8 cellular contexts compared by ENCODE assay signal in the genomic region with DNA sequence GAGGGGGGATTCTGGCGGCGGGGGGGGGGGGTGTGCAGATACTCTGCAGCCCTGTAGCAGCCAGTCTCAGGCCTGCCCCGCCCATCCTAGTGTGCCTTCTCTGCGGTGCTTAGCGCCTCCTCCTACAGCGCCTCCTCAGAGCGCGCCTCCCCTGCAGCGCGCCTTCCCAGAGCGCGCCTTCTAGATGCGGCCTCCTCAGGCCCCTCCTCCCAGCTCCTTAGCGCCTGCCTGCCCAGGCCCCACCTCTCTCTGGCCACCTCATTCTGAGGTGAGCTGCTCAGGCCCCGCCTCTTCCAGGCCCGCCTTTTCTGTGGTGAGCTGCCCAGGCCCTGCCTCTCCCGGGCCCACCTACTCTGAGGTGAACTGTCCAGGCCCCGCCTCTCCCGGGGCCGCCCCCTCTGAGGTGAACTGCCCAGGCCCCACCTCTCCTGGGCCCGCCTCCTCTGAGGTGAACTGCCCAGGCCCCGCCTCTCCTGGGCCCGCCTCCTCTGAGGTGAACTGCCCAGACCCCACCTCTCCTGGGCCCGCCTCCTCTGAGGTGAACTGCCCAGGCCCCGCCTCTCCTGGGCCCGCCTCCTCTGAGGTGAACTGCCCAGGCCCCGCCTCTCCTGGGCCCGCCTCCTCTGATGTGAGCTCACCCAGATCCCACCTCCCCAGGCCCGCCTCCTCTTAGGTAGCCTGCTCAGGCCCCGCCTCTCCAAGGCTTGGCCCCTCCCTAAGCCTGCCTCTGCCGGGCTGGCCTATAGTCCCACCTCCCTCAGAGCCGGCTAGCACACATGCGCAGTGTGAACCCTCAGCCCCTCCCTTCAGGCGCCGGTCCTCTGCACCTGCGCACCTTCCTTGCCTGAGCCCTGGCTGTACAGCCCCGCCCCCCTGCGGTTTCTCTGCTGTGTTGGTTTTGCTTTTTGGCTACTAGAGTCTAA. TPM values are rescaled to one million over a fixed set of nuclear protein-coding genes. Genes with fewer than 3 reads are reported as not detected.
DNase-seq lines count a peak whose midpoint lies in the region; ATAC-seq and TF ChIP-seq lines count a peak whose summit lies in the region.

No MANE protein-coding gene starts in this region.

- H3K9me1 ChIP-seq in IMR-90 (ENCODE audit: insufficient read depth, low read length), result no peaks in the 10 kb centered on the region

- DNase-seq in Caki2 (ENCODE audit: low read depth) (peak; percentile 99), IMR-90 (peak; percentile 90), OCI-LY7 (ENCODE audit: low spot score) (peak; percentile 94), activated T-cell treated with anti-CD3 and anti-CD28 coated beads for 4 hours (peak; percentile 91), epithelial cell of esophagus (ENCODE audit: low read depth) (peak; percentile 97)
- DNase-seq in stimulated activated CD8-positive, alpha-beta memory T cell treated with anti-CD3 and anti-CD28 coated beads, Interleukin-4, amount 100 ng/mL, for 4 hours (ENCODE audit: low read depth in 2 of 2, low spot score in 1 of 2), result peak; percentile 82 to 87

- H4K5ac ChIP-seq in IMR-90 (ENCODE audit: low read depth, low read length), result no peak overlapping the region

- H2AFZ ChIP-seq in IMR-90 (replicated peaks; ENCODE audit: low read length, poor library complexity), result peak overlapping the region; percentile 89
- H2AFZ ChIP-seq in OCI-LY7 (ENCODE audit: low read length), result no peak overlapping the region

- no peak overlapping the region for H3K23ac ChIP-seq in IMR-90 (ENCODE audit: low read depth, low read length)

- no peaks in the 10 kb centered on the region for H3K9me2 ChIP-seq in OCI-LY7 (ENCODE audit: insufficient read depth, low read length)

- H2AK5ac ChIP-seq in IMR-90 (ENCODE audit: low read depth, low read length), result no peak overlapping the region

- H3K4ac ChIP-seq in IMR-90 (ENCODE audit: low read depth, low read length), result no peak overlapping the region

- no peak for TF ChIP-seq CTCF in IMR-90 (conservative IDR thresholded peaks at IDR 0.05; ENCODE audit: low read depth, low read length)
- TF ChIP-seq CTCF in OCI-LY7 (conservative IDR thresholded peaks at IDR 0.05; ENCODE audit: low read length), result peak; percentile 29; the same call in 1 of the 2 replicates
- TF ChIP-seq CTCF in epithelial cell of esophagus (IDR thresholded peaks at IDR 0.05; ENCODE audit: insufficient read depth, low read depth, low read length, missing control alignments), result no peak

- H3K79me2 ChIP-seq in OCI-LY7 (ENCODE audit: insufficient read depth, low read depth, low read length), result peaks cover 45% of the 10 kb centered on the region

- H3K56ac ChIP-seq in IMR-90 (ENCODE audit: extremely low read depth, insufficient read depth, low read length), result no peak overlapping the region

- no peak overlapping the region for H2BK20ac ChIP-seq in IMR-90 (ENCODE audit: low read depth, low read length)

- H3K9ac ChIP-seq in IMR-90 (ENCODE audit: low read depth, low read length), result no peak overlapping the region
- no peak overlapping the region for H3K9ac ChIP-seq in muscle layer of colon (ENCODE audit: low read length)

- no peak overlapping the region for H4K91ac ChIP-seq in IMR-90 (ENCODE audit: insufficient read depth, low read depth, low read length)

- H2BK5ac ChIP-seq in IMR-90 (ENCODE audit: low read depth, low read length, poor library complexity, severe bottlenecking), result no peak overlapping the region

- peaks cover 8 to 9% of the 10 kb centered on the region in 2 experiments; a peak in 3 of 4 replicates for H3K79me1 ChIP-seq in IMR-90 (ENCODE audit: low read depth in 1 of 2, low read length in 2 of 2)

- no peak for TF ChIP-seq POLR2A in IMR-90 (IDR thresholded peaks at IDR 0.05; ENCODE audit: low read depth, low read length)

- CTCF ChIA-PET in IMR-90 (lab: Yijun Ruan, JAX), result interaction anchor here (2.0 kb wide), 1 partner anchor 11 kb away, joined by 7 read pairs; no protein-coding TSS in a partner anchor
- CTCF ChIA-PET in OCI-LY7 (lab: Charles Lee; ENCODE audit: unreplicated experiment), result interaction anchor here (0.6 to 0.9 kb wide), 3 partner anchors 155 to 323 kb away, joined by 3 to 5 read pairs (median 4); no protein-coding TSS in a partner anchor

- in situ Hi-C loops in Caki2 (cut with HindIII; ENCODE audit: low pct_unique_long_range_greater_than_20kb, low sequenced_read_pairs) (no loop called here), IMR-90 (cut with MboI; ENCODE audit: low sequenced_read_pairs) (loop anchor here (10.0 kb wide), 1 partner anchor 373 kb away; no protein-coding TSS in a partner anchor)

- H3K4me3 ChIP-seq in IMR-90 (ENCODE audit: insufficient read depth, low read depth, low read length), result peak overlapping the region; percentile 58
- H3K4me3 ChIP-seq in OCI-LY7 (ENCODE audit: low read depth, low read length, poor library complexity, severe bottlenecking), result peak overlapping the region; percentile 71
- H3K4me3 ChIP-seq in epithelial cell of esophagus (ENCODE audit: low read length), result peak overlapping the region; percentile 71
- H3K4me3 ChIP-seq in muscle layer of colon (ENCODE audit: low read depth in 1 of 2, low read length in 2 of 2), result peak overlapping the region; percentile 47 to 53

- BruUV-seq in IMR-90 (replicated peaks; lab: Mats Ljungman, UMichigan), result no TSS peak
- BruUV-seq in OCI-LY7 (replicated peaks; lab: Mats Ljungman, UMichigan), result no TSS peak

- H3K27me3 ChIP-seq in IMR-90 (ENCODE audit: control insufficient read depth, insufficient read depth, low read length), result no peaks in the 10 kb centered on the region
- H3K27me3 ChIP-seq in muscle layer of colon (ENCODE audit: control insufficient read depth in 1 of 2, insufficient read depth in 2 of 2, low read length in 2 of 2), result no peaks in the 10 kb centered on the region

- no peak overlapping the region for H3K18ac ChIP-seq in IMR-90 (ENCODE audit: low read depth, low read length)

- POLR2A ChIA-PET in IMR-90 (lab: Charles Lee; ENCODE audit: unreplicated experiment), result no interaction called here
- POLR2A ChIA-PET in OCI-LY7 (lab: Charles Lee), result interaction anchor here (0.5 to 3.6 kb wide), 5 partner anchors 209 to 1849 kb away, joined by 3 to 14 read pairs (median 3); no protein-coding TSS in a partner anchor

- H3K36me3 ChIP-seq in IMR-90 (ENCODE audit: control insufficient read depth, insufficient read depth, low read length) (no peaks in the 10 kb centered on the region), OCI-LY7 (ENCODE audit: insufficient read depth, low read length) (0 out of 2 replicates have a peak, but pooled peaks cover under 1% of the 10 kb centered on the region), muscle layer of colon (ENCODE audit: insufficient read depth, low read length) (no peaks in the 10 kb centered on the region)

- no peak overlapping the region for H2BK15ac ChIP-seq in IMR-90 (ENCODE audit: low read depth, low read length)

- H4K8ac ChIP-seq in IMR-90 (ENCODE audit: low read depth in 2 of 2, low read length in 2 of 2), result no peak overlapping the region

- no peak overlapping the region for H3K27ac ChIP-seq in IMR-90 (ENCODE audit: insufficient read depth, low read length)
- H3K27ac ChIP-seq in OCI-LY7 (ENCODE audit: low read depth, low read length, poor library complexity, severe bottlenecking), result peak overlapping the region; percentile 42
- H3K27ac ChIP-seq in muscle layer of colon (ENCODE audit: low read depth, low read length), result peak overlapping the region; percentile 49

- WGBS in IMR-90 (ENCODE audit: extremely low coverage in 2 of 2, insufficient read length in 1 of 2), 2 experiments, result 42% methylated on average over 20 of the region's 38 CpGs; no CpG with 5 or more reads in 1 of the 2 experiments

- H4K20me1 ChIP-seq in IMR-90 (ENCODE audit: insufficient read depth, low read length), result no peaks in the 10 kb centered on the region
- peaks cover 4% of the 10 kb centered on the region; the same call in 1 of the 2 replicates for H4K20me1 ChIP-seq in OCI-LY7 (ENCODE audit: insufficient read depth, low read length)

- H3K4me2 ChIP-seq in IMR-90 (ENCODE audit: low read depth, low read length) (peak overlapping the region; percentile 46), OCI-LY7 (ENCODE audit: low read length) (peak overlapping the region; percentile 88)

- no peaks in the 10 kb centered on the region for H3K4me1 ChIP-seq in IMR-90 (ENCODE audit: control insufficient read depth, insufficient read depth, low read length)
- peaks cover 5% of the 10 kb centered on the region for H3K4me1 ChIP-seq in OCI-LY7 (ENCODE audit: insufficient read depth, low read length, poor library complexity, severe bottlenecking)
- peaks cover 7% of the 10 kb centered on the region for H3K4me1 ChIP-seq in muscle layer of colon (ENCODE audit: insufficient read depth, low read length)

- TF ChIP-seq RAD21 in IMR-90 (IDR thresholded peaks at IDR 0.05; ENCODE audit: low read length), result no peak

- intact Hi-C loops in IMR-90 (cut with micrococcal nuclease) (loop anchor here (2.0 to 10.0 kb wide), 3 partner anchors 39 to 371 kb away; no protein-coding TSS in a partner anchor), OCI-LY7 (cut with micrococcal nuclease; ENCODE audit: unreplicated experiment) (no loop called here)

- H2BK120ac ChIP-seq in IMR-90 (ENCODE audit: low read depth, low read length), result no peak overlapping the region

- H3K14ac ChIP-seq in IMR-90 (replicated peaks; ENCODE audit: low read depth, low read length), result no peak overlapping the region

- H2AK9ac ChIP-seq in IMR-90 (replicated peaks; ENCODE audit: low read depth, low read length, poor library complexity), result no peak overlapping the region

- dilution Hi-C loops in IMR-90 (cut with HindIII; ENCODE audit: low sequenced_read_pairs, unreplicated experiment), result no loop called here

- ATAC-seq in GM21576 (IDR thresholded peaks at IDR 0.05; ENCODE audit: unreplicated experiment) (peak; percentile 85), IMR-90 (ENCODE audit: low read depth) (peak; percentile 91)

- no peaks in the 10 kb centered on the region for H3K9me3 ChIP-seq in IMR-90 (ENCODE audit: control insufficient read depth, insufficient read depth, low read length)
- H3K9me3 ChIP-seq in OCI-LY7 (ENCODE audit: low read length), result no peaks in the 10 kb centered on the region
- no peaks in the 10 kb centered on the region for H3K9me3 ChIP-seq in muscle layer of colon (ENCODE audit: low read length)

TF ChIP-seq in IMR-90, 13 proteins besides CTCF, POLR2A, EP300 and RAD21:
- TF ChIP-seq MAZ (IDR thresholded peaks at IDR 0.05; ENCODE audit: borderline replicate concordance, low read depth, low read length), result 0 out of 2 replicates have a peak, but pooled peaks have one; percentile 47
- no peak for TF ChIP-seq CHD1 (IDR thresholded peaks at IDR 0.05; ENCODE audit: low read depth, low read length)
TF ChIP-seq in IMR-90: peak in this region for 1.

RNA-seq across cellular contexts. Expression of a gene that starts 2.1 kb away (rescaled TPM):
- total RNA-seq in Caki2 (2014; rRNA removed; shearing (Covaris generic); ENCODE audit: low replicate concordance), result 53.1 and 59.8 TPM in 2 replicates
- total RNA-seq in IMR-90 (2012; rRNA removed), result 36.4 and 40.5 TPM in 2 replicates
- 32.3 and 39.4 TPM in 2 replicates for polyA plus RNA-seq in IMR-90 (2012; rRNA removed)
- polyA plus RNA-seq in IMR-90 (2012; cell fraction: cytosol; rRNA removed), result 9.6 and 12.8 TPM in 2 replicates
- polyA plus RNA-seq in IMR-90 (2012; cell fraction: nucleus; rRNA removed; ENCODE audit: low replicate concordance), result 5.2 and 39.6 TPM in 2 replicates
- 27.1 and 40.2 TPM in 2 replicates for total RNA-seq in OCI-LY7 (2014; rRNA removed; shearing (Covaris generic))
- total RNA-seq in OCI-LY7 (2022), result 23.5 and 25.4 TPM in 2 replicates
